21 cellular contexts compared by ENCODE assay signal in genomic region chr5:22391956-22392355, GRCh38.
"Had no signal": no experiment of that assay in that cellular context is flagged by ENCODE, and none has a peak within 500 bp of the region (broad histone marks: within the 10 kb centered on the region; RNA-seq: fewer than 3 reads in every experiment).

No MANE protein-coding gene starts in this region.

- H3K36me3 Mint-ChIP-seq: memory B cell; stimulated activated effector memory CD8-positive, alpha-beta T cell treated with anti-CD3 and anti-CD28 coated beads, Interleukin-12 subunit alpha, Interleukin-12 subunit beta, amount 100 ng/mL, for 72 hours had no signal

- H3K27me3 Mint-ChIP-seq: effector memory CD8-positive, alpha-beta T cell; memory B cell had no signal

- H3K4me3 Mint-ChIP-seq: effector memory CD8-positive, alpha-beta T cell; memory B cell; natural killer cell; stimulated activated effector memory CD8-positive, alpha-beta T cell treated with anti-CD3 and anti-CD28 coated beads, Interleukin-12 subunit alpha, Interleukin-12 subunit beta, amount 100 ng/mL, for 72 hours had no signal

- H3K4me1 Mint-ChIP-seq: memory B cell; natural killer cell; stimulated activated effector memory CD8-positive, alpha-beta T cell treated with anti-CD3 and anti-CD28 coated beads, Interleukin-12 subunit alpha, Interleukin-12 subunit beta, amount 100 ng/mL, for 72 hours had no signal

- H3K27ac ChIP-seq: gastrocnemius medialis, neutrophil, psoas muscle, sigmoid colon, stomach, thyroid gland, vagina had no signal

- H3K36me3 ChIP-seq: gastrocnemius medialis, neutrophil, sigmoid colon, stomach, thyroid gland, vagina had no signal

- H3K4me3 ChIP-seq: gastrocnemius medialis, lung, psoas muscle, sigmoid colon, stomach, thyroid gland, vagina had no signal

- H3K27ac Mint-ChIP-seq: effector memory CD8-positive, alpha-beta T cell; memory B cell; natural killer cell; stimulated activated effector memory CD8-positive, alpha-beta T cell treated with anti-CD3 and anti-CD28 coated beads, Interleukin-12 subunit alpha, Interleukin-12 subunit beta, amount 100 ng/mL, for 72 hours had no signal

- ATAC-seq: effector memory CD8-positive, alpha-beta T cell; gastrocnemius medialis; left lobe of liver; natural killer cell; psoas muscle; right cardiac atrium; stimulated activated effector memory CD8-positive, alpha-beta T cell treated with anti-CD3 and anti-CD28 coated beads, Interleukin-12 subunit alpha, Interleukin-12 subunit beta, amount 100 ng/mL, for 72 hours had no signal

- H3K27me3 ChIP-seq: gastrocnemius medialis, neutrophil, sigmoid colon, stomach, thyroid gland, vagina had no signal

- DNase-seq: cortex of kidney; effector memory CD8-positive, alpha-beta T cell; gastrocnemius medialis; head of caudate nucleus; natural killer cell; posterior cingulate gyrus; psoas muscle; right cardiac atrium; sigmoid colon; stimulated activated CD4-positive, alpha-beta T cell treated with anti-CD3 and anti-CD28 coated beads, Interleukin-2, amount 100 ng/mL, for 24 hours; stimulated activated CD4-positive, alpha-beta T cell treated with anti-CD3 and anti-CD28 coated beads, Interleukin-4, amount 100 ng/mL, for 24 hours; stimulated activated naive CD4-positive, alpha-beta T cell treated with Interleukin-2 at 50 U/mL for 16 hours; stomach; thyroid gland; trophoblast cell had no signal

- H3K4me1 ChIP-seq: gastrocnemius medialis, psoas muscle, sigmoid colon, stomach, thyroid gland, vagina had no signal

- H3K9me3 ChIP-seq: gastrocnemius medialis, neutrophil, psoas muscle, sigmoid colon, thyroid gland, vagina had no signal
